Comparison of ENCODE assay signal across 3 cellular contexts in genomic region chr3:122651233-122651907, GRCh38.
TF ChIP-seq lines count a peak whose summit lies in the region.
"Not testable (repeated sequence)": the region's sequence is repeated elsewhere in the genome, so short reads cannot be mapped to it uniquely, and the experiment has no call there.

No MANE protein-coding gene starts in this region.

TF ChIP-seq in A549, 52 proteins besides CTCF, POLR2A, EP300 and RAD21:
- TF ChIP-seq ZFP36 (IDR thresholded peaks at IDR 0.05; ENCODE audit: borderline replicate concordance, partially characterized antibody) (peak; percentile 71), HES2 (IDR thresholded peaks at IDR 0.05) (peak; percentile 88), BCL3 (IDR thresholded peaks at IDR 0.05) (peak; percentile 65; the same call in 1 of the 3 replicates), CEBPB (IDR thresholded peaks at IDR 0.05) (peak; percentile 86 to 93), JUN (IDR thresholded peaks at IDR 0.05) (0 out of 5 replicates have a peak, but pooled peaks of 1 of the 2 experiments have one; percentile 28), FOSL2 (CRISPR knock-in tag; IDR thresholded peaks at IDR 0.05) (peak; percentile 32; the same call in 1 of the 2 replicates), GATA3 (IDR thresholded peaks at IDR 0.05; ENCODE audit: borderline replicate concordance) (peak; percentile 59; the same call in 1 of the 2 replicates), MAFK (IDR thresholded peaks at IDR 0.05; ENCODE audit: partially characterized antibody) (peak; percentile 88)
- TF ChIP-seq FOSL2 (IDR thresholded peaks at IDR 0.05), result not testable (repeated sequence)

TF ChIP-seq in WTC11, 78 proteins besides CTCF, POLR2A, EP300 and RAD21:
- 0 out of 2 replicates have a peak, but pooled peaks have one; percentile 45 for TF ChIP-seq FOXK1 (CRISPR knock-in tag; IDR thresholded peaks at IDR 0.05)
- TF ChIP-seq FOXP1 (CRISPR knock-in tag; IDR thresholded peaks at IDR 0.05; ENCODE audit: borderline replicate concordance), result 0 out of 2 replicates have a peak, but pooled peaks have one; percentile 40
- TF ChIP-seq GABPB1 (CRISPR knock-in tag; IDR thresholded peaks at IDR 0.05), result peak; percentile 95

TF ChIP-seq in HepG2, 621 proteins besides CTCF, POLR2A, EP300 and RAD21 (continued from another document and continues in another):
- peak; percentile 80 for TF ChIP-seq SAP130 (CRISPR knock-in tag; IDR thresholded peaks at IDR 0.05; ENCODE audit: low read depth)
- peak; percentile 98 for TF ChIP-seq CEBPG (CRISPR knock-in tag; IDR thresholded peaks at IDR 0.05)
- TF ChIP-seq ATF7 (IDR thresholded peaks at IDR 0.05), result peak; percentile 89
- peak; percentile 92; the same call in 1 of the 2 replicates for TF ChIP-seq ATF7 (CRISPR knock-in tag; IDR thresholded peaks at IDR 0.05)
- peak; percentile 68; the same call in 1 of the 2 replicates for TF ChIP-seq ZNF121 (CRISPR knock-in tag; IDR thresholded peaks at IDR 0.05)
- TF ChIP-seq TCF12 (IDR thresholded peaks at IDR 0.05), result not testable (repeated sequence)
- peak; percentile 73; the same call in 1 of the 2 replicates for TF ChIP-seq TCF12 (CRISPR knock-in tag; IDR thresholded peaks at IDR 0.05)
- peak; percentile 90 for TF ChIP-seq MLX (CRISPR knock-in tag; IDR thresholded peaks at IDR 0.05)
- TF ChIP-seq ZNF564 (CRISPR knock-in tag; IDR thresholded peaks at IDR 0.05), result peak; percentile 94
- peak; percentile 75 for TF ChIP-seq ERF (CRISPR knock-in tag; IDR thresholded peaks at IDR 0.05)
- TF ChIP-seq ZNF292 (CRISPR knock-in tag; IDR thresholded peaks at IDR 0.05; ENCODE audit: borderline replicate concordance, low read depth), result peak; percentile 79; the same call in 1 of the 2 replicates
- TF ChIP-seq ARID2 (CRISPR knock-in tag; IDR thresholded peaks at IDR 0.05; ENCODE audit: borderline replicate concordance), result peak; percentile 86
- TF ChIP-seq ZBTB7B (CRISPR knock-in tag; IDR thresholded peaks at IDR 0.05), result peak; percentile 94
- TF ChIP-seq HOXA5 (CRISPR knock-in tag; IDR thresholded peaks at IDR 0.05), result peak; percentile 89
- TF ChIP-seq TFDP2 (CRISPR knock-in tag; IDR thresholded peaks at IDR 0.05), result peak; percentile 51; the same call in 1 of the 2 replicates
- 0 out of 2 replicates have a peak, but pooled peaks have one; percentile 40 for TF ChIP-seq RFXAP (CRISPR knock-in tag; IDR thresholded peaks at IDR 0.05; ENCODE audit: borderline replicate concordance)
- TF ChIP-seq ZNF503 (CRISPR knock-in tag; IDR thresholded peaks at IDR 0.05), result peak; percentile 100
- peak; percentile 65; the same call in 1 of the 2 replicates for TF ChIP-seq ZFP90 (CRISPR knock-in tag; IDR thresholded peaks at IDR 0.05; ENCODE audit: borderline replicate concordance)
- TF ChIP-seq SP5 (CRISPR knock-in tag; IDR thresholded peaks at IDR 0.05; ENCODE audit: borderline replicate concordance, low read depth), result peak; percentile 99
- peak; percentile 26 for TF ChIP-seq ZNF883 (CRISPR knock-in tag; IDR thresholded peaks at IDR 0.05; ENCODE audit: not compliant biosample characterization)
- peak; percentile 94 for TF ChIP-seq NR2F6 (IDR thresholded peaks at IDR 0.05)
- peak; percentile 95 for TF ChIP-seq NR2F6 (CRISPR knock-in tag; IDR thresholded peaks at IDR 0.05)
- peak; percentile 86; the same call in 1 of the 2 replicates for TF ChIP-seq STAT6 (CRISPR knock-in tag; IDR thresholded peaks at IDR 0.05; ENCODE audit: borderline replicate concordance)
- peak; percentile 74 for TF ChIP-seq TEAD3 (CRISPR knock-in tag; optimal IDR thresholded peaks at IDR 0.05; ENCODE audit: borderline replicate concordance)
- peak; percentile 89; the same call in 1 of the 2 replicates for TF ChIP-seq BRF2 (CRISPR knock-in tag; IDR thresholded peaks at IDR 0.05)
- peak; percentile 60; the same call in 1 of the 2 replicates for TF ChIP-seq EED (CRISPR knock-in tag; IDR thresholded peaks at IDR 0.05)
- peak; percentile 54; the same call in 1 of the 2 replicates for TF ChIP-seq ZNF580 (CRISPR knock-in tag; IDR thresholded peaks at IDR 0.05; ENCODE audit: borderline replicate concordance, low read depth)
- TF ChIP-seq FOSL2 (CRISPR knock-in tag; IDR thresholded peaks at IDR 0.05), result peak; percentile 87
- peak; percentile 87; the same call in 1 of the 2 replicates for TF ChIP-seq SMARCE1 (IDR thresholded peaks at IDR 0.05; ENCODE audit: borderline replicate concordance)
- peak; percentile 100 for TF ChIP-seq FOXA1 (IDR thresholded peaks at IDR 0.05)
- peak; percentile 100 for TF ChIP-seq FOXA1 (CRISPR knock-in tag; IDR thresholded peaks at IDR 0.05)
- peak; percentile 94 for TF ChIP-seq RARA (CRISPR knock-in tag; IDR thresholded peaks at IDR 0.05)
- TF ChIP-seq ATF7-NPFF (CRISPR knock-in tag; IDR thresholded peaks at IDR 0.05; ENCODE audit: low read depth), result peak; percentile 65; the same call in 1 of the 2 replicates
- TF ChIP-seq FOXJ3 (CRISPR knock-in tag; IDR thresholded peaks at IDR 0.05; ENCODE audit: borderline replicate concordance), result peak; percentile 98
- TF ChIP-seq ZBTB25 (CRISPR knock-in tag; IDR thresholded peaks at IDR 0.05), result peak; percentile 88
- peak; percentile 60 for TF ChIP-seq ZNF687 (CRISPR knock-in tag; IDR thresholded peaks at IDR 0.05)
- peak; percentile 96 for TF ChIP-seq RCOR2 (CRISPR knock-in tag; IDR thresholded peaks at IDR 0.05)
- TF ChIP-seq ZNF281 (CRISPR knock-in tag; IDR thresholded peaks at IDR 0.05; ENCODE audit: borderline replicate concordance), result peak; percentile 94
- TF ChIP-seq ZNF614 (CRISPR knock-in tag; IDR thresholded peaks at IDR 0.05; ENCODE audit: borderline replicate concordance), result peak; percentile 78; the same call in 1 of the 2 replicates
- peak; percentile 82 for TF ChIP-seq THAP11 (CRISPR knock-in tag; IDR thresholded peaks at IDR 0.05)
- peak; percentile 28; the same call in 1 of the 2 replicates for TF ChIP-seq KMT2A (CRISPR knock-in tag; IDR thresholded peaks at IDR 0.05)
- TF ChIP-seq MAFF (IDR thresholded peaks at IDR 0.05; ENCODE audit: low read depth, low read length), result peak; percentile 90
- peak; percentile 82; the same call in 1 of the 2 replicates for TF ChIP-seq TOPORS (CRISPR knock-in tag; IDR thresholded peaks at IDR 0.05)
